In genomic region chr11:72238040-72238450, GRCh38 we compare ENCODE assay signal across 9 cellular contexts. TPM values are rescaled to one million over a fixed set of nuclear protein-coding genes. Genes with fewer than 3 reads are reported as not detected.
DNase-seq lines count a peak whose midpoint lies in the region; ATAC-seq and TF ChIP-seq lines count a peak whose summit lies in the region.
"Had no signal": no experiment of that assay in that cellular context is flagged by ENCODE, and none has a peak within 500 bp of the region (broad histone marks: within the 10 kb centered on the region; RNA-seq: fewer than 3 reads in every experiment).

No MANE protein-coding gene starts in this region.

- CTCF ChIA-PET in RWPE1 (lab: Yijun Ruan, JAX), result interaction anchor here (0.5 to 1.7 kb wide), 7 partner anchors 9 to 229 kb away, joined by 3 to 9 read pairs (median 3); partner anchors contain the start of gene CLPB

- in situ Hi-C loops in brain microvascular endothelial cell (cut with HindIII; ENCODE audit: low pct_ligation_motif_present, low sequenced_read_pairs), result no loop called here

- no peak overlapping the region for H3K27ac Mint-ChIP-seq in immature natural killer cell
- H3K27ac Mint-ChIP-seq: T-helper 1 cell treated with Interleukin-12 subunit alpha and Interleukin-12 subunit beta and Interleukin-4 antibody, amounts not matched to agents 30 μg/mL and 1 μg/mL, for 36 hours had no signal

- ATAC-seq in HG02970 (IDR thresholded peaks at IDR 0.05; ENCODE audit: low FRiP score, unreplicated experiment), result no peak
- ATAC-seq in HG02642 (IDR thresholded peaks at IDR 0.05; ENCODE audit: poor library complexity, unreplicated experiment), result no peak

- H3K36me3 ChIP-seq in brain microvascular endothelial cell (replicated peaks), result peaks cover 47% of the 10 kb centered on the region

- H3K4me3 Mint-ChIP-seq in immature natural killer cell, result no peak overlapping the region
- H3K4me3 Mint-ChIP-seq: T-helper 1 cell treated with Interleukin-12 subunit alpha and Interleukin-12 subunit beta and Interleukin-4 antibody, amounts not matched to agents 30 μg/mL and 1 μg/mL, for 36 hours had no signal

- peaks cover 16 to 19% of the 10 kb centered on the region in 2 donors for H3K4me1 Mint-ChIP-seq in immature natural killer cell

- H3K27me3 Mint-ChIP-seq in immature natural killer cell (ENCODE audit: low read depth in 3 of 3), result peaks cover 11 to 19% (median 14%) of the 10 kb centered on the region in 3 donors

- H3K36me3 Mint-ChIP-seq in immature natural killer cell, result peaks cover 0 to 23% (median 3%) of the 10 kb centered on the region in 3 donors

- H3K27ac ChIP-seq in RWPE1 (peak overlapping the region; percentile 76), brain microvascular endothelial cell (no peak overlapping the region)

- peak; percentile 53 for TF ChIP-seq CTCF in RWPE1 (conservative IDR thresholded peaks at IDR 0.05; ENCODE audit: low read depth)
- peak; percentile 91 for TF ChIP-seq CTCF in brain microvascular endothelial cell (IDR thresholded peaks at IDR 0.05; ENCODE audit: low read depth, low read length, missing control alignments)

- DNase-seq in DMS53 (lab: John Stamatoyannopoulos, UW), result peak; percentile 83
- peak; percentile 73 for DNase-seq in HT-29 (ENCODE audit: low spot score)
- DNase-seq in RWPE1 (ENCODE audit: low spot score), result no peak
- DNase-seq in brain microvascular endothelial cell, result peak; percentile 52
- DNase-seq in immature natural killer cell, result peak; percentile 22 to 52 (median 31)
- DNase-seq in stimulated activated CD4-positive, alpha-beta T cell treated with anti-CD3 and anti-CD28 coated beads, Interleukin-2, amount 100 ng/mL, for 24 hours, result peak; percentile 62 to 64

- H3K4me3 ChIP-seq in brain microvascular endothelial cell (ENCODE audit: low read depth, low read length), result no peak overlapping the region

- peaks cover 22% of the 10 kb centered on the region for H3K27me3 ChIP-seq in brain microvascular endothelial cell (replicated peaks)

- H3K9me3 Mint-ChIP-seq in immature natural killer cell, result peaks cover 0 to 2% (median 0%) of the 10 kb centered on the region in 6 donors
- H3K9me3 Mint-ChIP-seq: T-helper 1 cell treated with Interleukin-12 subunit alpha and Interleukin-12 subunit beta and Interleukin-4 antibody, amounts not matched to agents 30 μg/mL and 1 μg/mL, for 36 hours had no signal

- POLR2A ChIA-PET in RWPE1 (lab: Yijun Ruan, JAX; ENCODE audit: low non-redundant PET), result no interaction called here

RNA-seq across cellular contexts. Expression of gene PHOX2A, which starts 5.9 kb away (rescaled TPM):
- not detected in 2 replicates for total RNA-seq in HT-29 (2014; rRNA removed; shearing (Covaris generic))
- polyA plus RNA-seq in immature natural killer cell, result not detected

RNA-seq across cellular contexts. Expression of gene INPPL1, which starts 13.5 kb away (rescaled TPM):
- total RNA-seq in HT-29 (2014; rRNA removed; shearing (Covaris generic)), result 97.2 and 133 TPM in 2 replicates
- 10 to 100 TPM in 1 of 3 donors, 1 to 10 TPM in 2; 3.5 to 13.8 (median 5.8) TPM for polyA plus RNA-seq in immature natural killer cell

RNA-seq across cellular contexts. Expression of gene FOLR2, which starts 21.5 kb away (rescaled TPM):
- total RNA-seq in HT-29 (2014; rRNA removed; shearing (Covaris generic)), result not detected in 2 replicates
- polyA plus RNA-seq in immature natural killer cell, result 1 to 10 TPM in 1 of 3 donors, not detected in 2; 1.2 TPM

RNA-seq across cellular contexts. Expression of gene FOLR1, which starts 46.1 kb away (rescaled TPM):
- total RNA-seq in HT-29 (2014; rRNA removed; shearing (Covaris generic)), result 6.1 and 6.2 TPM in 2 replicates
- polyA plus RNA-seq in immature natural killer cell, result not detected
